In the genomic region with DNA sequence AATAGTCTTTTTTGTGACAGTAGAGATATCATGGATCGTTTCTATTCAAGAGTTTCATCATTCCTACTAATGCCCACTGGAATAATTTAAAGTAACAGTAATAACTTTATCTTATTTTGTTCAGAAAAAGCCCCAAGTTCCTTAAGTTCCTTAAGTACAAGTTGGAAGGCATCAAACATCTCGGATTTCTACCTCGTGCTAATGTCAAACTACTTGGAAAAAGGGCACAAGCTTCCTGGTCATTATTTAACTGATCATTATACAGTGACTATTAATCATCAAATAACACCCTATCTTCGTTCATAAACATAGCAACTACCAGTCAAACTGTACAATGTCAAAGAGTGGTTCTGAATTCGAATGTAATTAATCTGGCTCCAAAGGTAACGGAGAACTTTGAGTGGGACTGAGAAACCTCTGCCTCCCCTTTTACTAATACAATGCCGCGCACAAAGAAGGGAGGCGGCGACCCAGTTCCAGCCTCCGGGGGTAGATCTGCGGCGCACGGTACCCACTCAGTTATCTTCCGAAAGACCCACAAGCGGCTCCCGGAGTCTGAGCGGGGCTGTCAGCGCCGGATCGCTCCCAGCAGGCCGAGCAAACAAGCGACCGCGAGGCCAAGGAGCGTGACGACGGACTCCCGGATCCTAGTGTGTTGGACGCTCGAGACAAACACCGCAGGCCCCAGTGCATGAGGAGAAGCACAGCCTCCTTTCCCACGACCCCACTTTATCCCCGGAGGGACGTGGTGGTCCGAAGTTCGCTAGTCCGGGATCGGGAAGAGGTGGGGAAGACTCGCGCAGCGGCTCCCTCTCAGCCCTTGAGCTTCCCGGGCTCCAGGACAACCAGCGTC, we compare ENCODE assay signal across 8 cellular contexts. TPM values are rescaled to one million over a fixed set of nuclear protein-coding genes. Genes with fewer than 3 reads are reported as not detected.
DNase-seq lines count a peak whose midpoint lies in the region; ATAC-seq, FAIRE-seq and TF ChIP-seq lines count a peak whose summit lies in the region.

No MANE protein-coding gene starts in this region.

- peak overlapping the region; percentile 68 for H3K4me2 ChIP-seq in A549

- TF ChIP-seq CTCF in A549 (IDR thresholded peaks at IDR 0.05) (no peak), foreskin keratinocyte (conservative IDR thresholded peaks at IDR 0.05) (no peak), neutrophil (IDR thresholded peaks at IDR 0.05) (no peak), suprapubic skin (IDR thresholded peaks at IDR 0.05) (no peak)

- no peak for TF ChIP-seq POLR2A in A549 (IDR thresholded peaks at IDR 0.05; ENCODE audit: low read length)
- TF ChIP-seq POLR2A in suprapubic skin (IDR thresholded peaks at IDR 0.05): no peak

- DNase-seq in A549 (ENCODE audit: low read depth in 1 of 2, low spot score in 1 of 2) (peak; percentile 27 to 38), NOMO-1 treated with DMSO at 0.1 percent for 48 hours (lab: John Stamatoyannopoulos, UW; ENCODE audit: unreplicated experiment) (peak; percentile 17), foreskin keratinocyte (peak; percentile 13 to 45), suprapubic skin (ENCODE audit: low spot score in 2 of 2) (peak; percentile 80 to 85)
- DNase-seq in activated T-helper 2 cell treated with anti-CD3 and anti-CD28 coated beads, Interferon-gamma antibody, Interleukin-2, Interleukin-4, amounts not matched to agents 10 μg/mL and 5 μg/mL and 100 μg/mL, durations not matched to agents 14 hours and 24 hours and 36 hours (ENCODE audit: low spot score): peak; percentile 24

- H3K9me3 Mint-ChIP-seq in activated T-helper 2 cell treated with anti-CD3 and anti-CD28 coated beads, Interferon-gamma antibody, Interleukin-2, Interleukin-4, amounts not matched to agents 10 μg/mL and 5 μg/mL and 100 μg/mL, durations not matched to agents 14 hours and 24 hours and 36 hours: no peaks in the 10 kb centered on the region

- H3K27ac ChIP-seq in A549 (peak overlapping the region; percentile 86 to 90), foreskin keratinocyte (peak overlapping the region; percentile 42), neutrophil (peak overlapping the region; percentile 52), suprapubic skin (peak overlapping the region; percentile 86)

- H3K36me3 Mint-ChIP-seq in activated T-helper 2 cell treated with anti-CD3 and anti-CD28 coated beads, Interferon-gamma antibody, Interleukin-2, Interleukin-4, amounts not matched to agents 10 μg/mL and 5 μg/mL and 100 μg/mL, durations not matched to agents 14 hours and 24 hours and 36 hours (ENCODE audit: low read depth): peaks cover 9% of the 10 kb centered on the region

- H3K4me3 ChIP-seq in A549 (peak overlapping the region; percentile 97), neutrophil (ENCODE audit: low read depth in 1 of 2, low read length in 1 of 2) (peak overlapping the region; percentile 81), suprapubic skin (peak overlapping the region; percentile 71)

- FAIRE-seq in A549 (lab: Jason Lieb, UNC): no peak

- peaks cover 32% of the 10 kb centered on the region for H3K4me1 Mint-ChIP-seq in activated T-helper 2 cell treated with anti-CD3 and anti-CD28 coated beads, Interferon-gamma antibody, Interleukin-2, Interleukin-4, amounts not matched to agents 10 μg/mL and 5 μg/mL and 100 μg/mL, durations not matched to agents 14 hours and 24 hours and 36 hours (ENCODE audit: low read depth)

- intact Hi-C loops in activated T-helper 2 cell treated with anti-CD3 and anti-CD28 coated beads, Interferon-gamma antibody, Interleukin-2, Interleukin-4, amounts not matched to agents 10 μg/mL and 5 μg/mL and 100 μg/mL, durations not matched to agents 14 hours and 24 hours and 36 hours (cut with micrococcal nuclease): loop anchor here (1.0 to 10.0 kb wide), 5 partner anchors 36 to 1241 kb away; partner anchors contain the start of genes EPM2A, FBXO30 and STXBP5

- ATAC-seq in A549 (peak; percentile 71 to 78), GM18868 (IDR thresholded peaks at IDR 0.05; ENCODE audit: unreplicated experiment) (peak; percentile 24), HG03108 (IDR thresholded peaks at IDR 0.05; ENCODE audit: unreplicated experiment) (peak; percentile 15), foreskin keratinocyte (peak; percentile 60)

- H3K4me1 ChIP-seq in A549 (peaks cover 15% of the 10 kb centered on the region; the same call in 2 of the 3 replicates), foreskin keratinocyte (no peaks in the 10 kb centered on the region), neutrophil (ENCODE audit: control insufficient read depth in 1 of 2, insufficient read depth in 1 of 2, low read depth in 1 of 2, low read length in 1 of 2) (peaks cover 9 to 13% of the 10 kb centered on the region in 2 experiments), suprapubic skin (peaks cover 32% of the 10 kb centered on the region)

- H3K4me3 Mint-ChIP-seq in activated T-helper 2 cell treated with anti-CD3 and anti-CD28 coated beads, Interferon-gamma antibody, Interleukin-2, Interleukin-4, amounts not matched to agents 10 μg/mL and 5 μg/mL and 100 μg/mL, durations not matched to agents 14 hours and 24 hours and 36 hours (ENCODE audit: low read depth): peak overlapping the region; percentile 96

- 2% methylated on average over 39 of the region's 44 CpGs for WGBS in A549 (ENCODE audit: missing lambda C conversion rate)
- under 1% methylated on average over 18 of the region's 44 CpGs for WGBS in suprapubic skin

- no peak for TF ChIP-seq EP300 in A549 (IDR thresholded peaks at IDR 0.05)
- TF ChIP-seq EP300 in suprapubic skin (IDR thresholded peaks at IDR 0.05): no peak

- H3K27me3 ChIP-seq in foreskin keratinocyte (no peaks in the 10 kb centered on the region), neutrophil (peaks cover 4% of the 10 kb centered on the region), suprapubic skin (no peaks in the 10 kb centered on the region)

- POLR2A ChIA-PET in A549 (lab: Yijun Ruan, JAX): interaction anchor here (0.8 to 2.7 kb wide), 3 partner anchors 229 to 580 kb away, joined by 3 to 11 read pairs (median 4); partner anchors contain the start of gene EPM2A

- CTCF ChIA-PET in A549 (lab: Yijun Ruan, JAX): interaction anchor here (0.8 to 1.2 kb wide), 5 partner anchors 10 to 822 kb away, joined by 3 read pairs; no protein-coding TSS in a partner anchor

- peak overlapping the region; percentile 93 for H3K27ac Mint-ChIP-seq in activated T-helper 2 cell treated with anti-CD3 and anti-CD28 coated beads, Interferon-gamma antibody, Interleukin-2, Interleukin-4, amounts not matched to agents 10 μg/mL and 5 μg/mL and 100 μg/mL, durations not matched to agents 14 hours and 24 hours and 36 hours

- no peak for TF ChIP-seq RAD21 in A549 (conservative IDR thresholded peaks at IDR 0.05 in 1 of 2, IDR thresholded peaks at IDR 0.05 in 1 of 2)

- peaks cover 3% of the 10 kb centered on the region for H3K27me3 Mint-ChIP-seq in activated T-helper 2 cell treated with anti-CD3 and anti-CD28 coated beads, Interferon-gamma antibody, Interleukin-2, Interleukin-4, amounts not matched to agents 10 μg/mL and 5 μg/mL and 100 μg/mL, durations not matched to agents 14 hours and 24 hours and 36 hours (ENCODE audit: low read depth)

- H3K9me3 ChIP-seq in A549 (no peaks in the 10 kb centered on the region), neutrophil (no peaks in the 10 kb centered on the region), suprapubic skin (no peaks in the 10 kb centered on the region)

- H3K36me3 ChIP-seq in neutrophil (no peaks in the 10 kb centered on the region), suprapubic skin (no peaks in the 10 kb centered on the region)

TF ChIP-seq in A549, 52 proteins besides CTCF, POLR2A, EP300 and RAD21:
- no peak for TF ChIP-seq HEYL (CRISPR knock-in tag; IDR thresholded peaks at IDR 0.05)
- TF ChIP-seq FOXS1 (CRISPR knock-in tag; IDR thresholded peaks at IDR 0.05): no peak
- TF ChIP-seq PHF8 (IDR thresholded peaks at IDR 0.05; ENCODE audit: borderline replicate concordance, low read depth): peak; percentile 36; the same call in 1 of the 2 replicates
- no peak for TF ChIP-seq TFCP2L1 (CRISPR knock-in tag; IDR thresholded peaks at IDR 0.05)

RNA-seq across cellular contexts. Expression of gene SHPRH, which starts 0.7 kb away (rescaled TPM):
- polyA plus RNA-seq in A549 (2011; rRNA removed) (8.3 and 10.2 TPM in 2 replicates), A549 (2017; fragmentation: RNase III; extraction: RNeasy Plus Mini Kit Qiagen cat#74134 plus additional on column Dnase treatment) (3.1 to 3.4 TPM (median 3.4 TPM) in 3 replicates), foreskin keratinocyte (1.1 and 1.3 TPM in 2 replicates)
- 1.9 and 2.2 TPM in 2 replicates for polyA plus RNA-seq in A549 (2012; cell fraction: cytosol; rRNA removed)
- 2.2 and 3.4 TPM in 2 replicates for polyA plus RNA-seq in A549 (2012; cell fraction: nucleus; rRNA removed)
- polyA minus RNA-seq in A549 (2011; rRNA and poly(A)+ RNA removed): 15.0 and 16.8 TPM in 2 replicates
- total RNA-seq in activated T-helper 2 cell treated with anti-CD3 and anti-CD28 coated beads, Interferon-gamma antibody, Interleukin-2, Interleukin-4, amounts not matched to agents 10 μg/mL and 5 μg/mL and 100 μg/mL, durations not matched to agents 14 hours and 24 hours and 36 hours: 17.9 and 19.2 TPM in 2 replicates
- total RNA-seq in foreskin keratinocyte (10.4 and 10.5 TPM in 2 replicates), suprapubic skin (10 to 100 TPM; 20.3 to 66.4 (median 24.3) TPM)

Comparison
In these comparisons a context has a peak if more than half of its experiments do, and no peak if none do; other contexts are left out.
1. Peak in every context shown above with its lines: DNase-seq, ATAC-seq, H3K4me3 ChIP-seq and H3K27ac ChIP-seq.
2. ATAC-seq: peak in every context shown above with its lines; median percentile 74 in A549; 60 in foreskin keratinocyte; 24 in GM18868; 15 in HG03108.
3. DNase-seq: peak in every context shown above with its lines; median percentile 82 in suprapubic skin; 32 in A549; 29 in foreskin keratinocyte; 24 in activated T-helper 2 cell treated with anti-CD3 and anti-CD28 coated beads, Interferon-gamma antibody, Interleukin-2, Interleukin-4, amounts not matched to agents 10 μg/mL and 5 μg/mL and 100 μg/mL, durations not matched to agents 14 hours and 24 hours and 36 hours; 17 in NOMO-1 treated with DMSO at 0.1 percent for 48 hours.